Comparison of ENCODE assay signal across 18 cellular contexts in the genomic region with DNA sequence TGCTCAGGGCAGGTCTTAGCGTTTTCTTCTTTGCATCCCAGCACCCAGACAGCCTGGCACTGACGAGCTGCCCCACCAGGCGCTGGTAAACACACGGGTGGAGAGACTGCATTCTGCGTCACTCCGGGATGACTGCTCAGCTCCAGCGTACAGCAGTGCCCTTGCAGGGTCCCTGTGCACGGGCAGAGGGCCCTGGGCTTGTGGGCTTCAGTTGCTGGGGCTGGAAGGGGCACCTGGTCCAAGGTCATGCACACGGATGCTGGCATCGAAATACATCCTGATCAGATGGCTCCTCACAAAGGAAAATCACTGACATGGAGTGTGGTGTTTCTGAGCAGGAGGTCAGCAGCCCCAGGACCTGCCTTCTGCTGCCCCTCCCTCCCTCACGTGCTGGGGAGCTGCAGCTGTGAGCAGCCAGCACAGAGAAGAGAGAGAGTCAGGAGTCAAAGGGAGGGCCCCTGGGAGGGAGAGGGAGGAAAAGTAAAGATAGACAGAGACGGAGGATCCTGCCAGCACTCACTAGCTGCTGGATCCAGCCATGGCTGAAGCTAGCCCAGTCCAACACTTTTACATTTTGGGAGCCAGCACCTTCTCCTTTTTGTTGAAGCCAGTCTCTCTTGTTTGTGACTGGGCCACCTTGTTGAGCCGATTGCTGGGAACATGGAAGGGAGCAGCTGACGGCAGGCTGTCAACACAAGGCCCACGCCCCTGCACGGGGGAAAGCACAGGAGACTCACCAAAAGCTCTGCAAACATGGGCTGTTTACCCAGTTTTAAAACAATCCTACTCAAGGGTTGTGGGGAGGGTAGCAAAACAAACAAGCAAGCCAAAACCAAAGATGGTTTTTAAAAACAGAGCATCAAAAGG.
DNase-seq lines count a peak whose midpoint lies in the region; ATAC-seq, FAIRE-seq and TF ChIP-seq lines count a peak whose summit lies in the region.
"Had no signal": no experiment of that assay in that cellular context is flagged by ENCODE, and none has a peak within 500 bp of the region (broad histone marks: within the 10 kb centered on the region; RNA-seq: fewer than 3 reads in every experiment).

No MANE protein-coding gene starts in this region.

- no peak for FAIRE-seq in H54 (lab: Jason Lieb, UNC)
- FAIRE-seq: A549, GM18507 had no signal

- H3K4me3 ChIP-seq in RWPE2 (ENCODE audit: severe bottlenecking), result no peak overlapping the region
- H3K4me3 ChIP-seq in thyroid gland (replicated peaks in 1 of 3), result no peak overlapping the region
- no peak overlapping the region for H3K4me3 ChIP-seq in prostate gland
- H3K4me3 ChIP-seq: A549, tibial nerve had no signal

- H3K27me3 Mint-ChIP-seq in activated naive CD4-positive, alpha-beta T cell treated with anti-CD3 and anti-CD28 coated beads, Interleukin-2, amount 10 ng/mL, durations not matched to agents 7 days and 5 days, result peaks cover 14% of the 10 kb centered on the region
- no peaks in the 10 kb centered on the region for H3K27me3 Mint-ChIP-seq in stimulated activated naive CD8-positive, alpha-beta T cell treated with anti-CD3 and anti-CD28 coated beads, Interleukin-15, amount 100 ng/mL, for 72 hours

- no peak for TF ChIP-seq POLR2A in thyroid gland (IDR thresholded peaks at IDR 0.05)
- no peak for TF ChIP-seq POLR2A in prostate gland (IDR thresholded peaks at IDR 0.05)
- no peak for TF ChIP-seq POLR2A in H54 (IDR thresholded peaks at IDR 0.05; ENCODE audit: low read depth, low read length)

- CTCF ChIA-PET in activated naive CD4-positive, alpha-beta T cell treated with anti-CD3 and anti-CD28 coated beads, Interleukin-2, amount 10 ng/mL, durations not matched to agents 7 days and 5 days (lab: Charles Lee), result no interaction called here

- H3K27ac ChIP-seq in RWPE2 (ENCODE audit: poor library complexity, severe bottlenecking), result no peak overlapping the region
- H3K27ac ChIP-seq in thyroid gland, result peak overlapping the region; percentile 22 to 75 (median 69)
- H3K27ac ChIP-seq in prostate gland, result no peak overlapping the region
- H3K27ac ChIP-seq: A549, C4-2B, tibial nerve had no signal

- H3K36me3 Mint-ChIP-seq in activated naive CD4-positive, alpha-beta T cell treated with anti-CD3 and anti-CD28 coated beads, Interleukin-2, amount 10 ng/mL, durations not matched to agents 7 days and 5 days, result no peaks in the 10 kb centered on the region

- no peak for TF ChIP-seq CTCF in RWPE2 (IDR thresholded peaks at IDR 0.05; ENCODE audit: poor library complexity, severe bottlenecking)
- TF ChIP-seq CTCF in thyroid gland (IDR thresholded peaks at IDR 0.05), result no peak
- TF ChIP-seq CTCF in prostate gland (IDR thresholded peaks at IDR 0.05), result no peak

- no peaks in the 10 kb centered on the region for H3K4me1 ChIP-seq in RWPE2 (ENCODE audit: insufficient read depth, poor library complexity, severe bottlenecking)
- peaks cover 18 to 31% of the 10 kb centered on the region in 2 donors for H3K4me1 ChIP-seq in thyroid gland
- no peaks in the 10 kb centered on the region for H3K4me1 ChIP-seq in prostate gland (replicated peaks)
- H3K4me1 ChIP-seq: A549, tibial nerve had no signal

- peak; percentile 13 for DNase-seq in activated naive CD4-positive, alpha-beta T cell treated with anti-CD3 and anti-CD28 coated beads, Interleukin-2, amount 10 ng/mL, durations not matched to agents 7 days and 5 days
- DNase-seq in activated naive CD4-positive, alpha-beta T cell treated with Interleukin-2 at 50 U/mL for 16 hours, result no peak
- DNase-seq in RWPE2 (ENCODE audit: low spot score) (peak; percentile 55), left lobe of liver (ENCODE audit: low spot score) (peak; percentile 22), thyroid gland (peak; percentile 61 to 64), prostate gland (ENCODE audit: low spot score) (no peak), H54 (ENCODE audit: insufficient read length, low spot score) (no peak)
- no peak for DNase-seq in stimulated activated naive CD8-positive, alpha-beta T cell treated with anti-CD3 and anti-CD28 coated beads, Interleukin-15, amount 100 ng/mL, for 72 hours
- DNase-seq: central memory CD4-positive, alpha-beta T cell; DND-41; HCEC 1CT; left ventricle myocardium superior; NCI-H1417 had no signal

- WGBS in thyroid gland, 2 donors, result 48 to 60% methylated on average over 13 to 15 of the region's 16 CpGs
- 63% methylated on average over 15 of the region's 16 CpGs for WGBS in prostate gland

- ATAC-seq in RWPE2 (ENCODE audit: low read depth), result no peak
- no peak for ATAC-seq in left lobe of liver
- no peak for ATAC-seq in stimulated activated naive CD8-positive, alpha-beta T cell treated with anti-CD3 and anti-CD28 coated beads, Interleukin-15, amount 100 ng/mL, for 72 hours
- ATAC-seq: A549, left ventricle myocardium superior had no signal

- no peaks in the 10 kb centered on the region for H3K9me3 Mint-ChIP-seq in activated naive CD4-positive, alpha-beta T cell treated with anti-CD3 and anti-CD28 coated beads, Interleukin-2, amount 10 ng/mL, durations not matched to agents 7 days and 5 days
- no peaks in the 10 kb centered on the region for H3K9me3 Mint-ChIP-seq in stimulated activated naive CD8-positive, alpha-beta T cell treated with anti-CD3 and anti-CD28 coated beads, Interleukin-15, amount 100 ng/mL, for 72 hours
- H3K9me3 Mint-ChIP-seq: activated T-helper 1 cell treated with anti-CD3 and anti-CD28 coated beads, Interleukin-12 subunit alpha, Interleukin-12 subunit beta, Interleukin-2, Interleukin-4 antibody, amounts not matched to agents 30 ng/mL and 10 ng/mL and 1 ng/mL, durations not matched to agents 14 hours and 24 hours and 36 hours had no signal

- no peaks in the 10 kb centered on the region for H3K9me3 ChIP-seq in RWPE2 (ENCODE audit: severe bottlenecking)
- H3K9me3 ChIP-seq in thyroid gland, result no peaks in the 10 kb centered on the region
- no peaks in the 10 kb centered on the region for H3K9me3 ChIP-seq in prostate gland
- H3K9me3 ChIP-seq: tibial nerve had no signal

- H3K4me3 Mint-ChIP-seq in activated naive CD4-positive, alpha-beta T cell treated with anti-CD3 and anti-CD28 coated beads, Interleukin-2, amount 10 ng/mL, durations not matched to agents 7 days and 5 days, result no peak overlapping the region
- no peak overlapping the region for H3K4me3 Mint-ChIP-seq in stimulated activated naive CD8-positive, alpha-beta T cell treated with anti-CD3 and anti-CD28 coated beads, Interleukin-15, amount 100 ng/mL, for 72 hours
- H3K4me3 Mint-ChIP-seq: activated T-helper 1 cell treated with anti-CD3 and anti-CD28 coated beads, Interleukin-12 subunit alpha, Interleukin-12 subunit beta, Interleukin-2, Interleukin-4 antibody, amounts not matched to agents 30 ng/mL and 10 ng/mL and 1 ng/mL, durations not matched to agents 14 hours and 24 hours and 36 hours had no signal

- no peaks in the 10 kb centered on the region for H3K4me1 Mint-ChIP-seq in activated naive CD4-positive, alpha-beta T cell treated with anti-CD3 and anti-CD28 coated beads, Interleukin-2, amount 10 ng/mL, durations not matched to agents 7 days and 5 days
- H3K4me1 Mint-ChIP-seq in stimulated activated naive CD8-positive, alpha-beta T cell treated with anti-CD3 and anti-CD28 coated beads, Interleukin-15, amount 100 ng/mL, for 72 hours, result no peaks in the 10 kb centered on the region

- H3K27ac Mint-ChIP-seq in activated naive CD4-positive, alpha-beta T cell treated with anti-CD3 and anti-CD28 coated beads, Interleukin-2, amount 10 ng/mL, durations not matched to agents 7 days and 5 days, result no peak overlapping the region
- no peak overlapping the region for H3K27ac Mint-ChIP-seq in stimulated activated naive CD8-positive, alpha-beta T cell treated with anti-CD3 and anti-CD28 coated beads, Interleukin-15, amount 100 ng/mL, for 72 hours
- H3K27ac Mint-ChIP-seq: activated T-helper 1 cell treated with anti-CD3 and anti-CD28 coated beads, Interleukin-12 subunit alpha, Interleukin-12 subunit beta, Interleukin-2, Interleukin-4 antibody, amounts not matched to agents 30 ng/mL and 10 ng/mL and 1 ng/mL, durations not matched to agents 14 hours and 24 hours and 36 hours had no signal

- H3K27me3 ChIP-seq in RWPE2 (ENCODE audit: insufficient read depth, poor library complexity, severe bottlenecking) (peaks cover 9% of the 10 kb centered on the region), thyroid gland (no peaks in the 10 kb centered on the region), prostate gland (replicated peaks; ENCODE audit: insufficient read depth) (no peaks in the 10 kb centered on the region)
- H3K27me3 ChIP-seq: tibial nerve had no signal

- H3K36me3 ChIP-seq in RWPE2 (ENCODE audit: low read depth), result no peaks in the 10 kb centered on the region
- H3K36me3 ChIP-seq in thyroid gland, result no peaks in the 10 kb centered on the region
- H3K36me3 ChIP-seq in prostate gland, result no peaks in the 10 kb centered on the region
- H3K36me3 ChIP-seq: tibial nerve had no signal

- intact Hi-C loops in thyroid gland (cut with DNase I) (no loop called here), prostate gland (cut with DNase I) (no loop called here)

Comparison
In these comparisons a context has a peak if more than half of its experiments do, and no peak if none do; other contexts are left out.
1. DNase-seq: peak in activated naive CD4-positive, alpha-beta T cell treated with anti-CD3 and anti-CD28 coated beads, Interleukin-2, amount 10 ng/mL, durations not matched to agents 7 days and 5 days (single experiment), RWPE2 (single experiment), left lobe of liver (single experiment) and thyroid gland (2 of 2); none in activated naive CD4-positive, alpha-beta T cell treated with Interleukin-2 at 50 U/mL for 16 hours (single experiment), prostate gland (single experiment), H54 (single experiment) and stimulated activated naive CD8-positive, alpha-beta T cell treated with anti-CD3 and anti-CD28 coated beads, Interleukin-15, amount 100 ng/mL, for 72 hours (0 of 2).
2. H3K27ac ChIP-seq: peak in thyroid gland (3 of 3); none in RWPE2 (single experiment) and prostate gland (0 of 2).